ENCODE assay signal across 18 cellular contexts in the genomic region with DNA sequence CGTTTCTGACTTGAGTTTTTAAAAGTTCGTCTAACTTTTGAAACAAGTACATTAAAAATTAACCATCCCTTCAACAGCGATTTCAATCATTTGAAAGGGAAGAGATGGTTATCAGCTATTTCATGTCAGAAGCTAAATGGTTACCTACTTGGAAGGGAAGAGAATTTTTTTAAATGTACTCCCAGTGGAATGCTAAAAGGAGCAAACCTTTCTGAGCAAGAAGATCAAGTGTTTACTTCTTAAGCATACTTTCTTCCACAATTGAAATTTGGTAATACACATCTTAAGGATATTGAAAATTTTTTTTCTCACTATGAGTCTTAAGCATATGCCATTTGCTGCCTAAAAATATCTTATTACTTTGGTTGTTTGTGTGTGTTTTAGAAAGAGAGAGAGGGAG.
DNase-seq lines count a peak whose midpoint lies in the region; ATAC-seq and TF ChIP-seq lines count a peak whose summit lies in the region.
"Had no signal": no experiment of that assay in that cellular context is flagged by ENCODE, and none has a peak within 500 bp of the region (broad histone marks: within the 10 kb centered on the region; RNA-seq: fewer than 3 reads in every experiment).

No MANE protein-coding gene starts in this region.

- peak overlapping the region; percentile 30 for H3K4me3 ChIP-seq in OCI-LY3 (ENCODE audit: low read length)
- H3K4me3 ChIP-seq in tibial nerve, result no peak overlapping the region
- H3K4me3 ChIP-seq: K562 had no signal

- peaks cover 26% of the 10 kb centered on the region for H3K36me3 ChIP-seq in OCI-LY3 (replicated peaks; ENCODE audit: low read depth, low read length)
- H3K36me3 ChIP-seq in tibial nerve, result no peaks in the 10 kb centered on the region
- H3K36me3 ChIP-seq: BE2C had no signal

- peak overlapping the region in 2 of 3 experiments; percentile 28 to 67 for H3K27ac Mint-ChIP-seq in nephron
- no peak overlapping the region for H3K27ac Mint-ChIP-seq in stimulated activated naive B cell treated with anti-CD40 and anti-IgM and Interleukin-4, amounts not matched to agents 10 μg/mL and 1 μg/mL and 100 μg/mL, for 72 hours
- H3K27ac Mint-ChIP-seq: CD4-positive, CD25-positive, alpha-beta regulatory T cell; CD8-positive, alpha-beta memory T cell; HFFc6 had no signal

- H3K27me3 Mint-ChIP-seq in nephron (ENCODE audit: low read depth), result no peaks in the 10 kb centered on the region
- H3K27me3 Mint-ChIP-seq in stimulated activated naive B cell treated with anti-CD40 and anti-IgM and Interleukin-4, amounts not matched to agents 10 μg/mL and 1 μg/mL and 100 μg/mL, for 72 hours, result no peaks in the 10 kb centered on the region
- H3K27me3 Mint-ChIP-seq: CD4-positive, CD25-positive, alpha-beta regulatory T cell; CD8-positive, alpha-beta memory T cell had no signal

- no peak overlapping the region for H3K4me3 Mint-ChIP-seq in nephron
- H3K4me3 Mint-ChIP-seq in stimulated activated naive B cell treated with anti-CD40 and anti-IgM and Interleukin-4, amounts not matched to agents 10 μg/mL and 1 μg/mL and 100 μg/mL, for 72 hours, result no peak overlapping the region
- H3K4me3 Mint-ChIP-seq: CD4-positive, CD25-positive, alpha-beta regulatory T cell; CD8-positive, alpha-beta memory T cell; HFFc6 had no signal

- TF ChIP-seq POLR2A in tibial nerve (IDR thresholded peaks at IDR 0.05), result no peak

- 60 to 75% methylated on average over 3 of the region's 3 CpGs for WGBS in tibial nerve, 2 donors

- H3K9me3 Mint-ChIP-seq in nephron, result no peaks in the 10 kb centered on the region
- H3K9me3 Mint-ChIP-seq in stimulated activated naive B cell treated with anti-CD40 and anti-IgM and Interleukin-4, amounts not matched to agents 10 μg/mL and 1 μg/mL and 100 μg/mL, for 72 hours, result no peaks in the 10 kb centered on the region

- H2AFZ ChIP-seq in OCI-LY3 (ENCODE audit: low read depth, low read length), result no peak overlapping the region

- TF ChIP-seq EP300 in tibial nerve (IDR thresholded peaks at IDR 0.05), result no peak

- H3K9ac ChIP-seq in OCI-LY3 (ENCODE audit: low read length), result peak overlapping the region; percentile 43

- no peaks in the 10 kb centered on the region for H3K27me3 ChIP-seq in OCI-LY3 (ENCODE audit: low read depth, low read length)
- no peaks in the 10 kb centered on the region for H3K27me3 ChIP-seq in tibial nerve
- H3K27me3 ChIP-seq: BE2C had no signal

- H3K9me3 ChIP-seq in OCI-LY3 (ENCODE audit: insufficient read depth, low read length) (peaks cover 27% of the 10 kb centered on the region), tibial nerve (no peaks in the 10 kb centered on the region)
- H3K9me3 ChIP-seq: BE2C, Caco-2 had no signal

- H3K27ac ChIP-seq in OCI-LY3 (ENCODE audit: low read length) (peak overlapping the region; percentile 91), tibial nerve (no peak overlapping the region)

- DNase-seq in stimulated activated naive B cell treated with anti-CD40 and anti-IgM and Interleukin-4, amounts not matched to agents 10 μg/mL and 1 μg/mL and 100 μg/mL, for 72 hours, result no peak
- DNase-seq in COLO668 (lab: John Stamatoyannopoulos, UW; ENCODE audit: unreplicated experiment) (no peak), tibial nerve (ENCODE audit: low spot score in 2 of 2) (no peak)
- DNase-seq: BE2C; C1 segment of cervical spinal cord; Caco-2; CD4-positive, CD25-positive, alpha-beta regulatory T cell; CD8-positive, alpha-beta memory T cell; GDM1; GOT3; H7; HFFc6; IMR-90 had no signal

- H3K4me1 Mint-ChIP-seq in nephron, result peaks cover 6% of the 10 kb centered on the region
- H3K4me1 Mint-ChIP-seq in stimulated activated naive B cell treated with anti-CD40 and anti-IgM and Interleukin-4, amounts not matched to agents 10 μg/mL and 1 μg/mL and 100 μg/mL, for 72 hours, result no peaks in the 10 kb centered on the region
- H3K4me1 Mint-ChIP-seq: CD4-positive, CD25-positive, alpha-beta regulatory T cell; CD8-positive, alpha-beta memory T cell had no signal

- no peak for TF ChIP-seq CTCF in OCI-LY3 (IDR thresholded peaks at IDR 0.05; ENCODE audit: low read depth, low read length)
- no peak for TF ChIP-seq CTCF in nephron (IDR thresholded peaks at IDR 0.05; ENCODE audit: unreplicated experiment in 3 of 3)
- no peak for TF ChIP-seq CTCF in tibial nerve (IDR thresholded peaks at IDR 0.05)

- no peaks in the 10 kb centered on the region for H4K20me1 ChIP-seq in OCI-LY3 (ENCODE audit: insufficient read depth, low read length)

- peak overlapping the region; percentile 47 for H3K4me2 ChIP-seq in OCI-LY3 (ENCODE audit: low read length)

- H3K4me1 ChIP-seq in OCI-LY3 (ENCODE audit: low read length) (peaks cover 40% of the 10 kb centered on the region), tibial nerve (peaks cover 0 to 4% (median 0%) of the 10 kb centered on the region in 4 donors)
- H3K4me1 ChIP-seq: BE2C, Caco-2 had no signal

- H3K36me3 Mint-ChIP-seq in nephron (ENCODE audit: low read depth), result no peaks in the 10 kb centered on the region
- no peaks in the 10 kb centered on the region for H3K36me3 Mint-ChIP-seq in stimulated activated naive B cell treated with anti-CD40 and anti-IgM and Interleukin-4, amounts not matched to agents 10 μg/mL and 1 μg/mL and 100 μg/mL, for 72 hours
- H3K36me3 Mint-ChIP-seq: CD4-positive, CD25-positive, alpha-beta regulatory T cell; CD8-positive, alpha-beta memory T cell had no signal

- H3K79me2 ChIP-seq in OCI-LY3 (ENCODE audit: low read length), result no peaks in the 10 kb centered on the region

- peak; percentile 20 to 39 for ATAC-seq in stimulated activated naive B cell treated with anti-CD40 and anti-IgM and Interleukin-4, amounts not matched to agents 10 μg/mL and 1 μg/mL and 100 μg/mL, for 72 hours (replicated peaks)
- no peak for ATAC-seq in GM19452 (IDR thresholded peaks at IDR 0.05; ENCODE audit: unreplicated experiment)
- ATAC-seq: HCT116, K562 had no signal
